ENCODE assay signal across 8 cellular contexts in genomic region chr1:109509176-109510134, GRCh38. TPM values are rescaled to one million over a fixed set of nuclear protein-coding genes. Genes with fewer than 3 reads are reported as not detected.
DNase-seq lines count a peak whose midpoint lies in the region; ATAC-seq and TF ChIP-seq lines count a peak whose summit lies in the region.

A gene with protein sequence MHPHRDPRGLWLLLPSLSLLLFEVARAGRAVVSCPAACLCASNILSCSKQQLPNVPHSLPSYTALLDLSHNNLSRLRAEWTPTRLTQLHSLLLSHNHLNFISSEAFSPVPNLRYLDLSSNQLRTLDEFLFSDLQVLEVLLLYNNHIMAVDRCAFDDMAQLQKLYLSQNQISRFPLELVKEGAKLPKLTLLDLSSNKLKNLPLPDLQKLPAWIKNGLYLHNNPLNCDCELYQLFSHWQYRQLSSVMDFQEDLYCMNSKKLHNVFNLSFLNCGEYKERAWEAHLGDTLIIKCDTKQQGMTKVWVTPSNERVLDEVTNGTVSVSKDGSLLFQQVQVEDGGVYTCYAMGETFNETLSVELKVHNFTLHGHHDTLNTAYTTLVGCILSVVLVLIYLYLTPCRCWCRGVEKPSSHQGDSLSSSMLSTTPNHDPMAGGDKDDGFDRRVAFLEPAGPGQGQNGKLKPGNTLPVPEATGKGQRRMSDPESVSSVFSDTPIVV (minus strand): TSS chr1:109509727. CDS start chr1:109508912, 815 bp downstream.

- intact Hi-C loops in vagina (cut with DNase I), result no loop called here

- H3K27ac ChIP-seq in Peyer's patch (peak within 1 kb of the TSS in 3 of 4 donors; percentile 40 to 72 (median 49)), osteoblast (ENCODE audit: low read depth, low read length) (no peak within 1 kb of the TSS), vagina (peak within 1 kb of the TSS; percentile 70)

- ATAC-seq in HG03039 (IDR thresholded peaks at IDR 0.05; ENCODE audit: unreplicated experiment), result peak; percentile 42

- TF ChIP-seq POLR2A in Peyer's patch (IDR thresholded peaks at IDR 0.05) (peak in 1 of 2 donors; percentile 23), vagina (IDR thresholded peaks at IDR 0.05) (no peak)

- H3K36me3 ChIP-seq in Peyer's patch (no peaks in the 10 kb centered on the region), osteoblast (ENCODE audit: insufficient read depth, low read length) (no peaks in the 10 kb centered on the region), vagina (no peaks in the 10 kb centered on the region)

- TF ChIP-seq CTCF in Peyer's patch (IDR thresholded peaks at IDR 0.05), result no peak
- no peak for TF ChIP-seq CTCF in osteoblast (IDR thresholded peaks at IDR 0.05; ENCODE audit: extremely low read depth, low read depth, low read length)
- TF ChIP-seq CTCF in vagina (IDR thresholded peaks at IDR 0.05), result no peak

- no peaks in the 10 kb centered on the region for H3K79me2 ChIP-seq in osteoblast (ENCODE audit: insufficient read depth, low read length)

- no peaks in the 10 kb centered on the region for H3K27me3 ChIP-seq in Peyer's patch
- H3K27me3 ChIP-seq in osteoblast (ENCODE audit: insufficient read depth, low read length), result peaks cover 11% of the 10 kb centered on the region
- H3K27me3 ChIP-seq in vagina, result no peaks in the 10 kb centered on the region

- H3K4me1 ChIP-seq in Peyer's patch (peaks cover 0 to 17% (median 2%) of the 10 kb centered on the region in 4 donors), osteoblast (ENCODE audit: insufficient read depth, low read length) (peaks cover 7% of the 10 kb centered on the region), vagina (peaks cover 19% of the 10 kb centered on the region)

- peak within 1 kb of the TSS; percentile 92 for H2AFZ ChIP-seq in osteoblast (ENCODE audit: low read length)

- no peaks in the 10 kb centered on the region for H3K9me3 ChIP-seq in Peyer's patch
- no peaks in the 10 kb centered on the region for H3K9me3 ChIP-seq in osteoblast (ENCODE audit: low read depth, low read length)
- H3K9me3 ChIP-seq in vagina, result no peaks in the 10 kb centered on the region

- peak within 1 kb of the TSS; percentile 94 for H3K4me2 ChIP-seq in osteoblast (ENCODE audit: insufficient read depth, low read length)

- H4K20me1 ChIP-seq in osteoblast (ENCODE audit: insufficient read depth, low read length), result no peaks in the 10 kb centered on the region

- H3K4me3 ChIP-seq in Peyer's patch (peak within 1 kb of the TSS; percentile 75 to 95 (median 84)), osteoblast (ENCODE audit: insufficient read depth, low read length) (peak within 1 kb of the TSS; percentile 77), vagina (peak within 1 kb of the TSS; percentile 77 to 87)

- DNase-seq in EL (peak; percentile 72), Peyer's patch (peak; percentile 66 to 81 (median 78)), activated gamma-delta T cell treated with Interleukin-2 at 50 U/mL for 16 hours (peak; percentile 63), germinal center (ENCODE audit: low spot score) (peak; percentile 85), osteoblast (ENCODE audit: insufficient read length, low spot score, missing footprints) (peak; percentile 98), vagina (ENCODE audit: extremely low spot score in 2 of 2) (no peak), NCI-H187 treated with DMSO at 0.1 percent for 48 hours (lab: John Stamatoyannopoulos, UW) (no peak)

RNA-seq across cellular contexts. Expression of the gene that starts here (rescaled TPM):
- total RNA-seq in Peyer's patch, result 1 to 10 TPM; 2.5 to 7.4 (median 5.0) TPM
- 2.1 and 2.5 TPM in 2 replicates for total RNA-seq in osteoblast
- total RNA-seq in vagina, result 6.4 TPM

Comparison
In these comparisons a context has a peak if more than half of its experiments do, and no peak if none do; other contexts are left out.
1. DNase-seq: peak in EL (single experiment), Peyer's patch (3 of 3), activated gamma-delta T cell treated with Interleukin-2 at 50 U/mL for 16 hours (single experiment), germinal center (single experiment) and osteoblast (single experiment); none in vagina (0 of 2) and NCI-H187 treated with DMSO at 0.1 percent for 48 hours (single experiment).
2. Peak in every context shown above with its lines, with median percentiles within 50 percentile points of each other: H3K4me3 ChIP-seq.